Comparison of ENCODE assay signal across 14 cellular contexts in the genomic region with DNA sequence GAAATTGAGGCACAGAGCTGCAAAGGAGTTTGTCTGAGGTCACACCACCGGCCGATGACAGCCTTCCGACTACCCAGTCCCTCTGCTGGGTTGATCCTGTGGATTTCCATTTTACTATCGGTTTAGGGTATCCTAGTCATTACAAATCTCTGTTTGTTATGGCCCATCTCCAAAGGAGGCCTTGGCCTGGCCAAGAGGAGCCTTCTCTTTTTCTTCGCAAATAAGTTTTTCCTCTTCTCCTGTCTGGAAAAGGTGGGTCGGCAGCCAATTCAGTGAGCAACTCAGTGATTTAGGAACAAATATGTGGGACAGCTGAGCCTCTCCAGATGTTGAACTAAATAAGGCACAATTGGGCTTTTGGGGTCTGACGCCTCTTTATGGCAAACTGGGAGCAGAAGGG.
DNase-seq lines count a peak whose midpoint lies in the region; ATAC-seq and TF ChIP-seq lines count a peak whose summit lies in the region.
"Had no signal": no experiment of that assay in that cellular context is flagged by ENCODE, and none has a peak within 500 bp of the region (broad histone marks: within the 10 kb centered on the region; RNA-seq: fewer than 3 reads in every experiment).

No MANE protein-coding gene starts in this region.

- dilution Hi-C loops in mammary epithelial cell (cut with HindIII; ENCODE audit: low sequenced_read_pairs), result loop anchor here (5.0 kb wide), 1 partner anchor 49 kb away; no protein-coding TSS in a partner anchor

- no peak overlapping the region for H2AFZ ChIP-seq in mammary epithelial cell (ENCODE audit: low read depth, low read length)

- H3K9me3 Mint-ChIP-seq in activated CD4-positive, alpha-beta memory T cell treated with anti-CD3 and anti-CD28 coated beads for 36 hours, result peaks cover 2% of the 10 kb centered on the region
- H3K9me3 Mint-ChIP-seq in activated CD4-positive, alpha-beta memory T cell treated with anti-CD3 and anti-CD28 coated beads, Interleukin-2, amount 10 ng/mL, durations not matched to agents 7 days and 5 days, result peaks cover 26% of the 10 kb centered on the region
- H3K9me3 Mint-ChIP-seq in activated naive CD8-positive, alpha-beta T cell treated with anti-CD3 and anti-CD28 coated beads, Interleukin-2, amount 50 U/mL, for 24 hours, result peaks cover 6% of the 10 kb centered on the region
- H3K9me3 Mint-ChIP-seq: stimulated activated memory B cell treated with anti-CD40 and anti-IgM and Interleukin-4, amounts not matched to agents 10 μg/mL and 1 μg/mL and 100 μg/mL, for 72 hours had no signal

- TF ChIP-seq CTCF in mammary epithelial cell (conservative IDR thresholded peaks at IDR 0.05 in 1 of 2, IDR thresholded peaks at IDR 0.05 in 1 of 2; ENCODE audit: extremely low read depth in 1 of 2, insufficient read depth in 1 of 2, low read depth in 1 of 2, low read length in 2 of 2), result no peak

- peaks cover 47% of the 10 kb centered on the region for H3K4me1 Mint-ChIP-seq in activated CD4-positive, alpha-beta memory T cell treated with anti-CD3 and anti-CD28 coated beads for 36 hours (ENCODE audit: low read depth)
- peaks cover 44% of the 10 kb centered on the region for H3K4me1 Mint-ChIP-seq in activated CD4-positive, alpha-beta memory T cell treated with anti-CD3 and anti-CD28 coated beads, Interleukin-2, amount 10 ng/mL, durations not matched to agents 7 days and 5 days
- peaks cover 47% of the 10 kb centered on the region for H3K4me1 Mint-ChIP-seq in activated naive CD8-positive, alpha-beta T cell treated with anti-CD3 and anti-CD28 coated beads, Interleukin-2, amount 50 U/mL, for 24 hours
- H3K4me1 Mint-ChIP-seq: naive B cell had no signal

- in situ Hi-C loops in mammary epithelial cell (cut with MboI; ENCODE audit: low sequenced_read_pairs in 2 of 2), result no loop called here

- H3K4me3 ChIP-seq in mammary epithelial cell (replicated peaks in 1 of 3; ENCODE audit: insufficient read depth in 1 of 3, low read depth in 2 of 3, low read length in 3 of 3), result no peak overlapping the region
- H3K4me3 ChIP-seq: A549, adrenal gland, upper lobe of right lung had no signal

- H3K4me1 ChIP-seq in mammary epithelial cell (ENCODE audit: insufficient read depth, low read length), result no peaks in the 10 kb centered on the region
- H3K4me1 ChIP-seq: A549, upper lobe of right lung had no signal

- no peak for DNase-seq in activated CD4-positive, alpha-beta memory T cell treated with anti-CD3 and anti-CD28 coated beads for 36 hours
- DNase-seq in activated CD4-positive, alpha-beta memory T cell treated with anti-CD3 and anti-CD28 coated beads, Interleukin-2, amount 10 ng/mL, durations not matched to agents 7 days and 5 days, result no peak
- no peak for DNase-seq in activated naive CD8-positive, alpha-beta T cell treated with anti-CD3 and anti-CD28 coated beads, Interleukin-2, amount 50 U/mL, for 24 hours
- DNase-seq in left cardiac atrium (peak; percentile 55), stromal cell of bone marrow (ENCODE audit: low read depth) (peak; percentile 59), mammary epithelial cell (no peak), NCI-H1436 (lab: John Stamatoyannopoulos, UW) (no peak)
- DNase-seq: naive B cell, upper lobe of right lung had no signal

- H3K27me3 ChIP-seq in mammary epithelial cell (ENCODE audit: insufficient read depth, low read length), result peaks cover 4% of the 10 kb centered on the region
- H3K27me3 ChIP-seq: adrenal gland, upper lobe of right lung had no signal

- CTCF ChIA-PET in activated CD4-positive, alpha-beta memory T cell treated with anti-CD3 and anti-CD28 coated beads for 36 hours (lab: Charles Lee), result interaction anchor here (1.0 kb wide), 1 partner anchor 76 kb away, joined by 6 read pairs; no protein-coding TSS in a partner anchor
- CTCF ChIA-PET in activated CD4-positive, alpha-beta memory T cell treated with anti-CD3 and anti-CD28 coated beads, Interleukin-2, amount 10 ng/mL, durations not matched to agents 7 days and 5 days (lab: Charles Lee), result interaction anchor here (1.3 kb wide), 1 partner anchor 18 kb away, joined by 3 read pairs; no protein-coding TSS in a partner anchor
- CTCF ChIA-PET in mammary epithelial cell (lab: Charles Lee; ENCODE audit: low non-redundant PET), result no interaction called here

- H4K20me1 ChIP-seq in mammary epithelial cell (ENCODE audit: insufficient read depth, low read length), result no peaks in the 10 kb centered on the region

- intact Hi-C loops in activated CD4-positive, alpha-beta memory T cell treated with anti-CD3 and anti-CD28 coated beads for 36 hours (cut with micrococcal nuclease), result loop anchor here (1.0 to 2.0 kb wide), 4 partner anchors 23 to 167 kb away; no protein-coding TSS in a partner anchor
- intact Hi-C loops in left cardiac atrium (cut with DNase I), result no loop called here
- intact Hi-C loops in mammary epithelial cell (cut with micrococcal nuclease), result loop anchor here (10.0 kb wide), 1 partner anchor 263 kb away; no protein-coding TSS in a partner anchor

- no peaks in the 10 kb centered on the region for H3K9me3 ChIP-seq in mammary epithelial cell (replicated peaks; ENCODE audit: insufficient read depth, low read length)
- H3K9me3 ChIP-seq: A549, adrenal gland, upper lobe of right lung had no signal

- WGBS in mammary epithelial cell (ENCODE audit: low coverage, missing lambda C conversion rate), result 90% methylated on average over 7 of the region's 7 CpGs

- H3K4me2 ChIP-seq in mammary epithelial cell (ENCODE audit: insufficient read depth, low read depth, low read length), result no peak overlapping the region
- H3K4me2 ChIP-seq: A549 had no signal

- H3K27ac Mint-ChIP-seq in activated CD4-positive, alpha-beta memory T cell treated with anti-CD3 and anti-CD28 coated beads for 36 hours, result peak overlapping the region; percentile 87
- H3K27ac Mint-ChIP-seq in activated CD4-positive, alpha-beta memory T cell treated with anti-CD3 and anti-CD28 coated beads, Interleukin-2, amount 10 ng/mL, durations not matched to agents 7 days and 5 days, result no peak overlapping the region
- H3K27ac Mint-ChIP-seq in activated naive CD8-positive, alpha-beta T cell treated with anti-CD3 and anti-CD28 coated beads, Interleukin-2, amount 50 U/mL, for 24 hours, result peak overlapping the region; percentile 82
- H3K27ac Mint-ChIP-seq: naive B cell; progenitor cell of endocrine pancreas; stimulated activated memory B cell treated with anti-CD40 and anti-IgM and Interleukin-4, amounts not matched to agents 10 μg/mL and 1 μg/mL and 100 μg/mL, for 72 hours had no signal

- H3K4me3 Mint-ChIP-seq in activated CD4-positive, alpha-beta memory T cell treated with anti-CD3 and anti-CD28 coated beads for 36 hours, result no peak overlapping the region
- no peak overlapping the region for H3K4me3 Mint-ChIP-seq in activated CD4-positive, alpha-beta memory T cell treated with anti-CD3 and anti-CD28 coated beads, Interleukin-2, amount 10 ng/mL, durations not matched to agents 7 days and 5 days
- no peak overlapping the region for H3K4me3 Mint-ChIP-seq in activated naive CD8-positive, alpha-beta T cell treated with anti-CD3 and anti-CD28 coated beads, Interleukin-2, amount 50 U/mL, for 24 hours
- H3K4me3 Mint-ChIP-seq: naive B cell; stimulated activated memory B cell treated with anti-CD40 and anti-IgM and Interleukin-4, amounts not matched to agents 10 μg/mL and 1 μg/mL and 100 μg/mL, for 72 hours had no signal

- POLR2A ChIA-PET in activated CD4-positive, alpha-beta memory T cell treated with anti-CD3 and anti-CD28 coated beads for 36 hours (lab: Charles Lee), result no interaction called here
- POLR2A ChIA-PET in activated CD4-positive, alpha-beta memory T cell treated with anti-CD3 and anti-CD28 coated beads, Interleukin-2, amount 10 ng/mL, durations not matched to agents 7 days and 5 days (lab: Charles Lee), result no interaction called here

- BruUV-seq in mammary epithelial cell (replicated peaks; lab: Mats Ljungman, UMichigan), result no TSS peak

- peaks cover 2% of the 10 kb centered on the region for H3K36me3 Mint-ChIP-seq in activated CD4-positive, alpha-beta memory T cell treated with anti-CD3 and anti-CD28 coated beads for 36 hours
- peaks cover 35% of the 10 kb centered on the region for H3K36me3 Mint-ChIP-seq in activated CD4-positive, alpha-beta memory T cell treated with anti-CD3 and anti-CD28 coated beads, Interleukin-2, amount 10 ng/mL, durations not matched to agents 7 days and 5 days (ENCODE audit: low read depth)
- peaks cover 3% of the 10 kb centered on the region for H3K36me3 Mint-ChIP-seq in activated naive CD8-positive, alpha-beta T cell treated with anti-CD3 and anti-CD28 coated beads, Interleukin-2, amount 50 U/mL, for 24 hours (ENCODE audit: low read depth)
- H3K36me3 Mint-ChIP-seq: naive B cell; stimulated activated memory B cell treated with anti-CD40 and anti-IgM and Interleukin-4, amounts not matched to agents 10 μg/mL and 1 μg/mL and 100 μg/mL, for 72 hours had no signal

- H3K79me2 ChIP-seq in mammary epithelial cell (ENCODE audit: insufficient read depth, low read length), result no peaks in the 10 kb centered on the region

- H3K27ac ChIP-seq in mammary epithelial cell (ENCODE audit: insufficient read depth, low read depth, low read length), result no peak overlapping the region
- H3K27ac ChIP-seq: A549, upper lobe of right lung had no signal

- no peaks in the 10 kb centered on the region for H3K36me3 ChIP-seq in mammary epithelial cell (ENCODE audit: insufficient read depth, low read length)
- H3K36me3 ChIP-seq: adrenal gland, upper lobe of right lung had no signal

- ATAC-seq in activated naive CD8-positive, alpha-beta T cell treated with anti-CD3 and anti-CD28 coated beads, Interleukin-2, amount 50 U/mL, for 24 hours, result no peak
- ATAC-seq in left cardiac atrium (peak; percentile 44 to 78), GM21825 (IDR thresholded peaks at IDR 0.05; ENCODE audit: unreplicated experiment) (no peak)
- ATAC-seq: A549; stimulated activated memory B cell treated with anti-CD40 and anti-IgM and Interleukin-4, amounts not matched to agents 10 μg/mL and 1 μg/mL and 100 μg/mL, for 72 hours; upper lobe of right lung had no signal

- H3K27me3 Mint-ChIP-seq in activated CD4-positive, alpha-beta memory T cell treated with anti-CD3 and anti-CD28 coated beads for 36 hours, result no peaks in the 10 kb centered on the region
- no peaks in the 10 kb centered on the region for H3K27me3 Mint-ChIP-seq in activated CD4-positive, alpha-beta memory T cell treated with anti-CD3 and anti-CD28 coated beads, Interleukin-2, amount 10 ng/mL, durations not matched to agents 7 days and 5 days
- H3K27me3 Mint-ChIP-seq in activated naive CD8-positive, alpha-beta T cell treated with anti-CD3 and anti-CD28 coated beads, Interleukin-2, amount 50 U/mL, for 24 hours, result peaks cover 5% of the 10 kb centered on the region
- H3K27me3 Mint-ChIP-seq: stimulated activated memory B cell treated with anti-CD40 and anti-IgM and Interleukin-4, amounts not matched to agents 10 μg/mL and 1 μg/mL and 100 μg/mL, for 72 hours had no signal

- no peak overlapping the region for H3K9ac ChIP-seq in mammary epithelial cell (ENCODE audit: insufficient read depth, low read length)

Comparison
In these comparisons a context has a peak if more than half of its experiments do, and no peak if none do; other contexts are left out.
1. DNase-seq: peak in left cardiac atrium (single experiment) and stromal cell of bone marrow (single experiment); none in activated CD4-positive, alpha-beta memory T cell treated with anti-CD3 and anti-CD28 coated beads for 36 hours (single experiment), activated CD4-positive, alpha-beta memory T cell treated with anti-CD3 and anti-CD28 coated beads, Interleukin-2, amount 10 ng/mL, durations not matched to agents 7 days and 5 days (single experiment), activated naive CD8-positive, alpha-beta T cell treated with anti-CD3 and anti-CD28 coated beads, Interleukin-2, amount 50 U/mL, for 24 hours (single experiment), mammary epithelial cell (single experiment) and NCI-H1436 (single experiment).
2. ATAC-seq: peak in left cardiac atrium (2 of 2); none in activated naive CD8-positive, alpha-beta T cell treated with anti-CD3 and anti-CD28 coated beads, Interleukin-2, amount 50 U/mL, for 24 hours (single experiment) and GM21825 (single experiment).
3. intact Hi-C loops: an anchor here in activated CD4-positive, alpha-beta memory T cell treated with anti-CD3 and anti-CD28 coated beads for 36 hours (1.0 to 2.0 kb wide) and mammary epithelial cell (10.0 kb wide); none called in left cardiac atrium.